8 cellular contexts compared by ENCODE assay signal in genomic region chr12:45215419-45216296, GRCh38. TPM values are rescaled to one million over a fixed set of nuclear protein-coding genes. Genes with fewer than 3 reads are reported as not detected.
DNase-seq lines count a peak whose midpoint lies in the region; TF ChIP-seq lines count a peak whose summit lies in the region.

A gene with protein sequence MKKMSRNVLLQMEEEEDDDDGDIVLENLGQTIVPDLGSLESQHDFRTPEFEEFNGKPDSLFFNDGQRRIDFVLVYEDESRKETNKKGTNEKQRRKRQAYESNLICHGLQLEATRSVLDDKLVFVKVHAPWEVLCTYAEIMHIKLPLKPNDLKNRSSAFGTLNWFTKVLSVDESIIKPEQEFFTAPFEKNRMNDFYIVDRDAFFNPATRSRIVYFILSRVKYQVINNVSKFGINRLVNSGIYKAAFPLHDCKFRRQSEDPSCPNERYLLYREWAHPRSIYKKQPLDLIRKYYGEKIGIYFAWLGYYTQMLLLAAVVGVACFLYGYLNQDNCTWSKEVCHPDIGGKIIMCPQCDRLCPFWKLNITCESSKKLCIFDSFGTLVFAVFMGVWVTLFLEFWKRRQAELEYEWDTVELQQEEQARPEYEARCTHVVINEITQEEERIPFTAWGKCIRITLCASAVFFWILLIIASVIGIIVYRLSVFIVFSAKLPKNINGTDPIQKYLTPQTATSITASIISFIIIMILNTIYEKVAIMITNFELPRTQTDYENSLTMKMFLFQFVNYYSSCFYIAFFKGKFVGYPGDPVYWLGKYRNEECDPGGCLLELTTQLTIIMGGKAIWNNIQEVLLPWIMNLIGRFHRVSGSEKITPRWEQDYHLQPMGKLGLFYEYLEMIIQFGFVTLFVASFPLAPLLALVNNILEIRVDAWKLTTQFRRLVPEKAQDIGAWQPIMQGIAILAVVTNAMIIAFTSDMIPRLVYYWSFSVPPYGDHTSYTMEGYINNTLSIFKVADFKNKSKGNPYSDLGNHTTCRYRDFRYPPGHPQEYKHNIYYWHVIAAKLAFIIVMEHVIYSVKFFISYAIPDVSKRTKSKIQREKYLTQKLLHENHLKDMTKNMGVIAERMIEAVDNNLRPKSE (plus strand): TSS chr12:45216095. CDS start chr12:45216322, 227 bp downstream.

- peaks cover 28% of the 10 kb centered on the region for H3F3A ChIP-seq in neural progenitor cell (ENCODE audit: low read depth)

- H3K4me3 Mint-ChIP-seq in neural progenitor cell: peak within 1 kb of the TSS; percentile 100

- H3K27me3 Mint-ChIP-seq in neural progenitor cell (ENCODE audit: insufficient read depth, low read depth): peaks cover 10% of the 10 kb centered on the region

- TF ChIP-seq CTCF in fibroblast of villous mesenchyme (IDR thresholded peaks at IDR 0.05; ENCODE audit: insufficient read depth, low read depth, low read length): peak; percentile 36
- peak; percentile 28 for TF ChIP-seq CTCF in neural progenitor cell (IDR thresholded peaks at IDR 0.05)

- H3K27ac Mint-ChIP-seq in neural progenitor cell: peak within 1 kb of the TSS; percentile 98

- H3K79me2 ChIP-seq in neural progenitor cell (ENCODE audit: low read depth): peaks cover 46% of the 10 kb centered on the region

- H3K4me1 Mint-ChIP-seq in neural progenitor cell: peaks cover 25% of the 10 kb centered on the region

- H2AFZ ChIP-seq in neural progenitor cell (replicated peaks): peak within 1 kb of the TSS; percentile 90

- DNase-seq in GM03348 (ENCODE audit: low spot score) (peak; percentile 90), HAP-1 (ENCODE audit: low spot score in 2 of 2) (peak; percentile 88 to 92), M059J (ENCODE audit: low read depth) (peak; percentile 88), SIG-M5 treated with dmso at 0.1 percent for 504 hours (lab: John Stamatoyannopoulos, UW; ENCODE audit: unreplicated experiment) (peak; percentile 91), activated gamma-delta T cell (lab: John Stamatoyannopoulos, UW) (peak; percentile 59), fibroblast of villous mesenchyme (ENCODE audit: low read depth) (peak; percentile 90), neural progenitor cell (ENCODE audit: low spot score) (peak; percentile 92)

- peaks cover 10% of the 10 kb centered on the region for H4K20me1 ChIP-seq in neural progenitor cell (ENCODE audit: low read depth)

- H3K4me3 ChIP-seq in HAP-1: peak within 1 kb of the TSS; percentile 78
- peak within 1 kb of the TSS; percentile 92 for H3K4me3 ChIP-seq in fibroblast of villous mesenchyme (ENCODE audit: low read depth, low read length)
- H3K4me3 ChIP-seq in neural progenitor cell: peak within 1 kb of the TSS; percentile 71
- H3K4me3 ChIP-seq in subcutaneous abdominal adipose tissue (ENCODE audit: low read depth in 1 of 5, low read length in 5 of 5): peak within 1 kb of the TSS; percentile 67 to 99 (median 93)

- H3K4me1 ChIP-seq in HAP-1 (peaks cover 22% of the 10 kb centered on the region), neural progenitor cell (peaks cover 25% of the 10 kb centered on the region), subcutaneous abdominal adipose tissue (ENCODE audit: control insufficient read depth in 5 of 5, insufficient read depth in 5 of 5, low read length in 5 of 5) (peaks cover 3 to 45% (median 38%) of the 10 kb centered on the region in 5 donors)

- no peaks in the 10 kb centered on the region for H3K9me3 Mint-ChIP-seq in neural progenitor cell

- no peaks in the 10 kb centered on the region for H3K9me3 ChIP-seq in HAP-1
- H3K9me3 ChIP-seq in neural progenitor cell (ENCODE audit: low read depth): no peaks in the 10 kb centered on the region
- H3K9me3 ChIP-seq in subcutaneous abdominal adipose tissue (ENCODE audit: control insufficient read depth in 5 of 5, low read length in 5 of 5): no peaks in the 10 kb centered on the region

- in situ Hi-C loops in HAP-1 (cut with MboI; ENCODE audit: low sequenced_read_pairs): no loop called here

- no peaks in the 10 kb centered on the region for H3K36me3 Mint-ChIP-seq in neural progenitor cell

- H3K36me3 ChIP-seq in HAP-1 (replicated peaks) (no peaks in the 10 kb centered on the region), neural progenitor cell (no peaks in the 10 kb centered on the region), subcutaneous abdominal adipose tissue (ENCODE audit: control insufficient read depth in 5 of 5, insufficient read depth in 5 of 5, low read length in 5 of 5) (no peaks in the 10 kb centered on the region)

- no peaks in the 10 kb centered on the region for H3K27me3 ChIP-seq in HAP-1 (ENCODE audit: low read depth)
- no peaks in the 10 kb centered on the region for H3K27me3 ChIP-seq in neural progenitor cell
- H3K27me3 ChIP-seq in subcutaneous abdominal adipose tissue (ENCODE audit: control insufficient read depth in 5 of 5, insufficient read depth in 4 of 5, low read length in 5 of 5): no peaks in the 10 kb centered on the region

- peak within 1 kb of the TSS; percentile 84 for H3K4me2 ChIP-seq in neural progenitor cell

- H3K27ac ChIP-seq in neural progenitor cell (peak within 1 kb of the TSS; percentile 75), subcutaneous abdominal adipose tissue (ENCODE audit: low read depth, low read length) (peak within 1 kb of the TSS; percentile 100)

- H3K9ac ChIP-seq in neural progenitor cell (peak within 1 kb of the TSS; percentile 50), subcutaneous abdominal adipose tissue (ENCODE audit: low read length in 5 of 5) (peak within 1 kb of the TSS; percentile 83 to 99 (median 94))

RNA-seq across cellular contexts. Expression of the gene that starts here (rescaled TPM):
- total RNA-seq in M059J (2014; rRNA removed; shearing (Covaris generic)): 39.9 and 64.2 TPM in 2 replicates
- total RNA-seq in fibroblast of villous mesenchyme: 75.1 and 91.5 TPM in 2 replicates
- total RNA-seq in neural progenitor cell (ENCODE audit: low replicate concordance): 34.0 and 49.0 TPM in 2 replicates

Comparison
In these comparisons a context has a peak if more than half of its experiments do, and no peak if none do; other contexts are left out.
1. Peak in every context shown above with its lines: DNase-seq, H3K4me3 ChIP-seq and H3K27ac ChIP-seq.